In genomic region chr19:676343-677105, GRCh38 we compare ENCODE assay signal across 1 cellular context.
TF ChIP-seq lines count a peak whose summit lies in the region.

Gene FSTL3, plus strand, starts transcription at chr19:676392. Its CDS starts 32 bp downstream, at chr19:676424.

TF ChIP-seq in GM12878, 131 proteins besides CTCF, POLR2A, EP300 and RAD21 (continued from another document):
- TF ChIP-seq, protein P1, sequence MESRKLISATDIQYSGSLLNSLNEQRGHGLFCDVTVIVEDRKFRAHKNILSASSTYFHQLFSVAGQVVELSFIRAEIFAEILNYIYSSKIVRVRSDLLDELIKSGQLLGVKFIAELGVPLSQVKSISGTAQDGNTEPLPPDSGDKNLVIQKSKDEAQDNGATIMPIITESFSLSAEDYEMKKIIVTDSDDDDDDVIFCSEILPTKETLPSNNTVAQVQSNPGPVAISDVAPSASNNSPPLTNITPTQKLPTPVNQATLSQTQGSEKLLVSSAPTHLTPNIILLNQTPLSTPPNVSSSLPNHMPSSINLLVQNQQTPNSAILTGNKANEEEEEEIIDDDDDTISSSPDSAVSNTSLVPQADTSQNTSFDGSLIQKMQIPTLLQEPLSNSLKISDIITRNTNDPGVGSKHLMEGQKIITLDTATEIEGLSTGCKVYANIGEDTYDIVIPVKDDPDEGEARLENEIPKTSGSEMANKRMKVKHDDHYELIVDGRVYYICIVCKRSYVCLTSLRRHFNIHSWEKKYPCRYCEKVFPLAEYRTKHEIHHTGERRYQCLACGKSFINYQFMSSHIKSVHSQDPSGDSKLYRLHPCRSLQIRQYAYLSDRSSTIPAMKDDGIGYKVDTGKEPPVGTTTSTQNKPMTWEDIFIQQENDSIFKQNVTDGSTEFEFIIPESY (IDR thresholded peaks at IDR 0.05), result no peak
- peak; percentile 59; the same call in 1 of the 2 replicates for TF ChIP-seq MLLT1 (IDR thresholded peaks at IDR 0.05)
- no peak for TF ChIP-seq DPF2 (IDR thresholded peaks at IDR 0.05)
- TF ChIP-seq MYC (IDR thresholded peaks at IDR 0.05; ENCODE audit: insufficient read depth, insufficient read length, insufficient replicate concordance, low read length, severe bottlenecking), result no peak
